ENCODE assay signal across 22 cellular contexts in genomic region chr14:92462568-92462967, GRCh38.
"Had no signal": no experiment of that assay in that cellular context is flagged by ENCODE, and none has a peak within 500 bp of the region (broad histone marks: within the 10 kb centered on the region; RNA-seq: fewer than 3 reads in every experiment).

No MANE protein-coding gene starts in this region.

- H3K36me3 ChIP-seq: adrenal gland, breast epithelium, left lung, neural progenitor cell, pancreas, transverse colon had no signal

- H3K4me1 Mint-ChIP-seq: endodermal cell had no signal

- ATAC-seq: activated naive CD4-positive, alpha-beta T cell treated with anti-CD3 and anti-CD28 coated beads, Interleukin-2, amount 50 U/mL, for 72 hours; left lung; pancreas; SK-N-SH treated with all-trans-retinoic acid at 6 μM for 48 hours had no signal

- DNase-seq: activated CD4-positive, alpha-beta T cell treated with anti-CD3 and anti-CD28 coated beads, Interleukin-2, amount 10 ng/mL, durations not matched to agents 24 days and 14 days; activated CD4-positive, CD25-positive, alpha-beta regulatory T cell; activated gamma-delta T cell treated with Interleukin-2 at 50 U/mL for 16 hours; foreskin melanocyte; glutamatergic neuron; hippocampal formation; kidney; left lung; mammary epithelial cell; pancreas; stimulated activated naive CD4-positive, alpha-beta T cell treated with Interleukin-2 at 50 U/mL for 16 hours had no signal

- H3K27me3 Mint-ChIP-seq: activated CD8-positive, alpha-beta T cell treated with anti-CD3 and anti-CD28 coated beads for 36 hours; T-cell had no signal

- H3K27ac Mint-ChIP-seq: activated CD4-positive, alpha-beta T cell treated with anti-CD3 and anti-CD28 coated beads, Interleukin-2, amount 10 ng/mL, durations not matched to agents 24 days and 14 days; activated naive CD4-positive, alpha-beta T cell treated with anti-CD3 and anti-CD28 coated beads, Interleukin-2, amount 50 U/mL, for 72 hours; activated T-helper 1 cell treated with anti-CD3 and anti-CD28 coated beads, Interleukin-12 subunit alpha, Interleukin-12 subunit beta, Interleukin-2, Interleukin-4 antibody, amounts not matched to agents 30 ng/mL and 10 ng/mL and 1 ng/mL, durations not matched to agents 14 hours and 24 hours and 36 hours; endodermal cell; neural progenitor cell had no signal

- H3K4me3 ChIP-seq: adrenal gland, breast epithelium, neural progenitor cell, pancreas, transverse colon had no signal

- H3K4me1 ChIP-seq: adrenal gland, breast epithelium, neural progenitor cell, pancreas had no signal

- H3K9me3 ChIP-seq: adrenal gland, pancreas, transverse colon had no signal

- H3K27ac ChIP-seq: neural progenitor cell, pancreas, transverse colon had no signal

- H3K4me2 ChIP-seq: neural progenitor cell had no signal

- H3K9ac ChIP-seq: neural progenitor cell had no signal

- H3K36me3 Mint-ChIP-seq: neural progenitor cell had no signal

- FAIRE-seq: astrocyte, kidney, pancreas had no signal

- H3K4me3 Mint-ChIP-seq: activated CD4-positive, alpha-beta T cell treated with anti-CD3 and anti-CD28 coated beads, Interleukin-2, amount 10 ng/mL, durations not matched to agents 24 days and 14 days; activated T-helper 1 cell treated with anti-CD3 and anti-CD28 coated beads, Interleukin-12 subunit alpha, Interleukin-12 subunit beta, Interleukin-2, Interleukin-4 antibody, amounts not matched to agents 30 ng/mL and 10 ng/mL and 1 ng/mL, durations not matched to agents 14 hours and 24 hours and 36 hours; endodermal cell; neural progenitor cell had no signal

- H3K27me3 ChIP-seq: adrenal gland, breast epithelium, left lung, neural progenitor cell, pancreas, transverse colon had no signal
